ENCODE assay signal across 29 cellular contexts in the genomic region with DNA sequence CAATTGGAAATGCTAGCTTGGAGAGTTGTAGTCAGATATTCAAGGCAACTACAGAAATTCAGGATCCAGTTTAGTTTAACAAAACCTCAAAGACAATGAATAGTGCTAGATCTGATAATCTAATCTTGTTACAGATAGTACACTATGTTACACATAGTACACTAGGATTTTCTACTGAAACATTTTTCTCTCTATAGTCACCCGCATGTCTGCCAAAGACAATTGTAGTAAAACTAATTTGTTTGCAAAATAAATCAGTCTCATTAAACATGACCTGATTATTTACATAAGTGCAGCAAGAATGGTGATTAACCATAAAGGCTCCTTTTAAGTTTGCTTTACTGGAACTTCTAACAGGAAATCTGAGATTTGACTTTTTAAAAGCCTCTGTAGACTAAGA. TPM values are rescaled to one million over a fixed set of nuclear protein-coding genes. Genes with fewer than 3 reads are reported as not detected.
A peak's percentile ranks its signal among the peaks of the same experiment; 100 is the strongest.
DNase-seq lines count a peak whose midpoint lies in the region; ATAC-seq, FAIRE-seq and TF ChIP-seq lines count a peak whose summit lies in the region.
"Had no signal": no experiment of that assay in that cellular context is flagged by ENCODE, and none has a peak within 500 bp of the region (broad histone marks: within the 10 kb centered on the region; RNA-seq: fewer than 3 reads in every experiment).

No MANE protein-coding gene starts in this region.

- no peaks in the 10 kb centered on the region for H3K27me3 Mint-ChIP-seq in memory B cell
- peaks cover 2% of the 10 kb centered on the region for H3K27me3 Mint-ChIP-seq in activated naive CD8-positive, alpha-beta T cell treated with anti-CD3 and anti-CD28 coated beads, Interleukin-2, amount 50 U/mL, for 24 hours
- H3K27me3 Mint-ChIP-seq: dendritic cell treated with granulocyte-macrophage colony-stimulating factor and Interleukin-4, amounts not matched to agents 40 ng/mL and 50 ng/mL, for 4 days had no signal

- no peaks in the 10 kb centered on the region for H3K9me3 ChIP-seq in Panc1 (ENCODE audit: control insufficient read depth, insufficient read depth, low read depth, low read length)
- H3K9me3 ChIP-seq: SJSA1, testis, uterus had no signal

- no peaks in the 10 kb centered on the region for H3K36me3 ChIP-seq in Panc1 (ENCODE audit: control insufficient read depth, insufficient read depth, low read length)
- H3K36me3 ChIP-seq: right atrium auricular region, SJSA1, uterus had no signal

- H3K4me1 Mint-ChIP-seq in memory B cell, result no peaks in the 10 kb centered on the region
- peaks cover 8% of the 10 kb centered on the region for H3K4me1 Mint-ChIP-seq in activated naive CD8-positive, alpha-beta T cell treated with anti-CD3 and anti-CD28 coated beads, Interleukin-2, amount 50 U/mL, for 24 hours
- H3K4me1 Mint-ChIP-seq: natural killer cell, T-cell had no signal

- peak; percentile 47 for FAIRE-seq in GM18507 (lab: Jason Lieb, UNC)
- FAIRE-seq: frontal cortex had no signal

- DNase-seq in GM18507 (ENCODE audit: extremely low spot score, insufficient read length, low read depth) (no peak), Panc1 (ENCODE audit: low read depth, low spot score) (no peak), epithelial cell of esophagus (ENCODE audit: low read depth) (peak; percentile 51), memory B cell (ENCODE audit: low spot score in 2 of 2) (no peak), NCI-H1436 treated with DMSO at 0.1 percent for 48 hours (lab: John Stamatoyannopoulos, UW) (no peak), NCI-H774 (lab: John Stamatoyannopoulos, UW) (no peak), foreskin melanocyte (no peak)
- no peak for DNase-seq in activated naive CD8-positive, alpha-beta T cell treated with anti-CD3 and anti-CD28 coated beads, Interleukin-2, amount 50 U/mL, for 24 hours
- DNase-seq: activated CD4-positive, alpha-beta T cell treated with anti-CD3 and anti-CD28 coated beads for 1 hour; activated naive CD4-positive, alpha-beta T cell; activated T-cell treated with anti-CD3 and anti-CD28 coated beads, Interleukin-2, amount 50 U/mL, for 4 hours; amniotic stem cell; central memory CD4-positive, alpha-beta T cell; natural killer cell; NCI-H1436; NCI-H510A; stimulated activated CD4-positive, alpha-beta T cell treated with anti-CD3 and anti-CD28 coated beads, Interleukin-4, amount 100 ng/mL, for 4 hours; stimulated activated naive CD4-positive, alpha-beta T cell; T-cell; testis; uterus had no signal

- H3K4me3 Mint-ChIP-seq in memory B cell, result no peak overlapping the region
- H3K4me3 Mint-ChIP-seq in activated naive CD8-positive, alpha-beta T cell treated with anti-CD3 and anti-CD28 coated beads, Interleukin-2, amount 50 U/mL, for 24 hours, result no peak overlapping the region
- H3K4me3 Mint-ChIP-seq: activated T-cell treated with anti-CD3 and anti-CD28 coated beads, Interleukin-2, amount 50 U/mL, for 4 hours; dendritic cell treated with granulocyte-macrophage colony-stimulating factor and Interleukin-4, amounts not matched to agents 40 ng/mL and 50 ng/mL, for 4 days; natural killer cell; T-cell had no signal

- H3K27ac ChIP-seq in Panc1 (ENCODE audit: low read length), result no peak overlapping the region
- H3K27ac ChIP-seq: right atrium auricular region, SJSA1, testis, uterus had no signal

- peaks cover 22% of the 10 kb centered on the region for H3K36me3 Mint-ChIP-seq in memory B cell
- no peaks in the 10 kb centered on the region for H3K36me3 Mint-ChIP-seq in activated naive CD8-positive, alpha-beta T cell treated with anti-CD3 and anti-CD28 coated beads, Interleukin-2, amount 50 U/mL, for 24 hours (ENCODE audit: low read depth)
- H3K36me3 Mint-ChIP-seq: natural killer cell, T-cell had no signal

- peaks cover 14% of the 10 kb centered on the region for H3K9me3 Mint-ChIP-seq in memory B cell
- H3K9me3 Mint-ChIP-seq in activated naive CD8-positive, alpha-beta T cell treated with anti-CD3 and anti-CD28 coated beads, Interleukin-2, amount 50 U/mL, for 24 hours, result no peaks in the 10 kb centered on the region

- in situ Hi-C loops in Panc1 (cut with HindIII; ENCODE audit: low pct_unique_long_range_greater_than_20kb, low sequenced_read_pairs), result no loop called here

- H3K27me3 ChIP-seq in Panc1 (ENCODE audit: control insufficient read depth, insufficient read depth, low read length), result no peaks in the 10 kb centered on the region
- H3K27me3 ChIP-seq: right atrium auricular region, SJSA1, testis, uterus had no signal

- no TSS peak for BruUV-seq in Panc1 (replicated peaks; lab: Mats Ljungman, UMichigan)

- H3K4me1 ChIP-seq in Panc1 (ENCODE audit: control insufficient read depth, insufficient read depth, low read length), result no peaks in the 10 kb centered on the region
- H3K4me1 ChIP-seq: right atrium auricular region, SJSA1, testis, uterus had no signal

- CTCF ChIA-PET in Panc1 (lab: Charles Lee), result no interaction called here

- H3K4me3 ChIP-seq in Panc1 (ENCODE audit: low read depth in 2 of 2, low read length in 2 of 2) (no peak overlapping the region), epithelial cell of esophagus (ENCODE audit: low read length) (no peak overlapping the region)
- H3K4me3 ChIP-seq: right atrium auricular region, SJSA1, testis, uterus had no signal

- intact Hi-C loops in Panc1 (cut with micrococcal nuclease; ENCODE audit: unreplicated experiment), result no loop called here

- ATAC-seq in Panc1, result peak; percentile 51; the same call in 1 of the 2 replicates
- ATAC-seq in memory B cell (ENCODE audit: low read depth), result no peak
- no peak for ATAC-seq in activated naive CD8-positive, alpha-beta T cell treated with anti-CD3 and anti-CD28 coated beads, Interleukin-2, amount 50 U/mL, for 24 hours
- ATAC-seq: activated T-cell treated with anti-CD3 and anti-CD28 coated beads, Interleukin-2, amount 50 U/mL, for 4 hours; left lobe of liver; natural killer cell; T-cell had no signal

- peak overlapping the region; percentile 46 for H3K27ac Mint-ChIP-seq in memory B cell
- H3K27ac Mint-ChIP-seq in activated naive CD8-positive, alpha-beta T cell treated with anti-CD3 and anti-CD28 coated beads, Interleukin-2, amount 50 U/mL, for 24 hours, result no peak overlapping the region
- H3K27ac Mint-ChIP-seq: dendritic cell treated with granulocyte-macrophage colony-stimulating factor and Interleukin-4, amounts not matched to agents 40 ng/mL and 50 ng/mL, for 4 days; natural killer cell; T-cell had no signal

- POLR2A ChIA-PET in Panc1 (lab: Charles Lee), result no interaction called here

- no peak for TF ChIP-seq CTCF in Panc1 (IDR thresholded peaks at IDR 0.05)
- no peak for TF ChIP-seq CTCF in epithelial cell of esophagus (IDR thresholded peaks at IDR 0.05; ENCODE audit: insufficient read depth, low read depth, low read length, missing control alignments)

RNA-seq across cellular contexts. Expression of a gene that starts 52.0 kb away (rescaled TPM):
- not detected for total RNA-seq in Panc1 (2021; ENCODE audit: unreplicated experiment)
- not detected for polyA plus RNA-seq in Panc1 (2012; ENCODE audit: insufficient read length)
- total RNA-seq: activated CD8-positive, alpha-beta memory T cell treated with anti-CD3 and anti-CD28 coated beads for 36 hours; Daoy; frontal cortex; osteoblast; right atrium auricular region; SJSA1 had no signal
